Comparison of ENCODE assay signal across 22 cellular contexts in genomic region chr19:37148214-37148613, GRCh38.
"Had no signal": no experiment of that assay in that cellular context is flagged by ENCODE, and none has a peak within 500 bp of the region (broad histone marks: within the 10 kb centered on the region; RNA-seq: fewer than 3 reads in every experiment).

No MANE protein-coding gene starts in this region.

- FAIRE-seq: K562 had no signal

- H3K9ac ChIP-seq: KMS-11 had no signal

- H3K27me3 Mint-ChIP-seq: IgD-negative memory B cell had no signal

- H3K36me3 ChIP-seq: SJSA1 had no signal

- DNase-seq: Kasumi-1, MM.1S, NCI-H1092 treated with DMSO at 0.1 percent for 48 hours, NCI-H1436, NCI-H187, NCI-H2029, NCI-H2081 treated with DMSO at 0.1 percent for 48 hours, NCI-H2171, NCI-H226, NCI-H446, NCI-H510A, NCI-H524 treated with DMSO at 0.1 percent for 48 hours, NCI-H69, NCI-H774, Right ventricle myocardium superior, RPMI8226, SIG-M5 had no signal

- H3K27me3 ChIP-seq: SJSA1 had no signal

- H3K4me1 ChIP-seq: SJSA1 had no signal

- H3K27ac ChIP-seq: KMS-11, SJSA1, SK-N-MC had no signal

- H3K27ac Mint-ChIP-seq: IgD-negative memory B cell had no signal

- H3K4me1 Mint-ChIP-seq: IgD-negative memory B cell had no signal

- H3K4me3 ChIP-seq: K562, SJSA1, SK-N-MC had no signal

- H3K4me2 ChIP-seq: KMS-11 had no signal

- ATAC-seq: K562 had no signal
